In the genomic region with DNA sequence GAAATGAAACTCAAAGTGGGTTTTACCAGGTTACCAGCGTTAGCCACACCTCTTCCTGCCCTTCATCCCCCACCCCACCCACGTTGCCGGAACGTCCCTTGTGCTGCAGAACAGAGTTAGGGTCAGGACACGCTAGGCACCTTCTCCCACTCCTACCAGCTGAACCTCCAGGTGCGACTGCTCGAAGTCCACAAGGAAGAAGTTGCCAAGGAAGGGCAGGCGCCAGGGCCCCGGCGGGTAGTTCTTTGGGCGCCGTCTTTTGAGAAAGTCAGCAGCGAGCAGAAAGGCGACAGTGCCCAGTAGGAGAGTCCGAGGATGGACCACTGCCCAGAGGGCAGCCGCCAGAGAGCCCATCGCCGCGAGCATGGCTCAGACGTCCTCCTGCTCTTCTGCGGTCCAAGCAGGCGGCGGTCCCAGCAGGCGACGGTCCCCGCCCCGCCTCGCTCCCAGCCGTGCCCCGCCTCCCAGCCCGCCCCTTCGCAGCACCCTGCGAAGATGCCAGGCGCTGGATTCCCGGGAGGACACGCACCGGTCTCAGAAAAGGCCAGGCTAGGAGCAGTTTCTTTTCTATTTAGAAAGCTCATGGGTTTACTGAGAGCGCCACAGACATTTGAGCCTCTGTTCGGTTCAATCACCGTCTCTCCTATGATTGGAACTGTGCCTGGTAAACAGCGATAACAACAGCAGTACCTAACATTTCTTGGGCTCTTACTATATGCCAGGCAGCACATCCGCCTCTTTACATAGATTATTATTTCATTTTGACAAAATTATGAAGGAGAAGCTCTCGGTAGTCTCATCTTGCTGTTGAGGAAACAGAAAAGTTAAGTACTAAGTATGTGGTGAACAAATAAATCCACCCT, we compare ENCODE assay signal across 8 cellular contexts. TPM values are rescaled to one million over a fixed set of nuclear protein-coding genes. Genes with fewer than 3 reads are reported as not detected.
DNase-seq lines count a peak whose midpoint lies in the region; ATAC-seq and TF ChIP-seq lines count a peak whose summit lies in the region.

A gene with protein sequence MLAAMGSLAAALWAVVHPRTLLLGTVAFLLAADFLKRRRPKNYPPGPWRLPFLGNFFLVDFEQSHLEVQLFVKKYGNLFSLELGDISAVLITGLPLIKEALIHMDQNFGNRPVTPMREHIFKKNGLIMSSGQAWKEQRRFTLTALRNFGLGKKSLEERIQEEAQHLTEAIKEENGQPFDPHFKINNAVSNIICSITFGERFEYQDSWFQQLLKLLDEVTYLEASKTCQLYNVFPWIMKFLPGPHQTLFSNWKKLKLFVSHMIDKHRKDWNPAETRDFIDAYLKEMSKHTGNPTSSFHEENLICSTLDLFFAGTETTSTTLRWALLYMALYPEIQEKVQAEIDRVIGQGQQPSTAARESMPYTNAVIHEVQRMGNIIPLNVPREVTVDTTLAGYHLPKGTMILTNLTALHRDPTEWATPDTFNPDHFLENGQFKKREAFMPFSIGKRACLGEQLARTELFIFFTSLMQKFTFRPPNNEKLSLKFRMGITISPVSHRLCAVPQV (minus strand): TSS at position 393 of the 863 bp plus-strand sequence. CDS start 27 bp downstream, at position 366.

- H3K36me3 Mint-ChIP-seq in CD8-positive, alpha-beta memory T cell = peaks cover 0 to 9% (median 0%) of the 10 kb centered on the region in 3 donors
- no peaks in the 10 kb centered on the region for H3K36me3 Mint-ChIP-seq in dendritic cell treated with granulocyte-macrophage colony-stimulating factor and Interleukin-4, amounts not matched to agents 40 ng/mL and 50 ng/mL, for 4 days (ENCODE audit: low read depth)

- H3K27ac ChIP-seq in CD8-positive, alpha-beta memory T cell (ENCODE audit: low read depth, low read length) = no peak within 1 kb of the TSS

- WGBS in lower leg skin, 2 donors = 1 to 3% methylated on average over 28 to 35 of the region's 43 CpGs

- intact Hi-C loops in dendritic cell treated with granulocyte-macrophage colony-stimulating factor and Interleukin-4, amounts not matched to agents 40 ng/mL and 50 ng/mL, for 4 days (cut with micrococcal nuclease) = no loop called here
- intact Hi-C loops in lower leg skin (cut with DNase I; ENCODE audit: low total_unique reads) = no loop called here

- ATAC-seq in GM21529 (IDR thresholded peaks at IDR 0.05; ENCODE audit: unreplicated experiment) = peak; percentile 78

- peaks cover 18 to 64% of the 10 kb centered on the region in 2 donors for H3K27me3 Mint-ChIP-seq in CD8-positive, alpha-beta memory T cell
- H3K27me3 Mint-ChIP-seq in dendritic cell treated with granulocyte-macrophage colony-stimulating factor and Interleukin-4, amounts not matched to agents 40 ng/mL and 50 ng/mL, for 4 days = peaks cover 32% of the 10 kb centered on the region

- peak within 1 kb of the TSS; percentile 75 to 91 (median 87) for H3K4me3 Mint-ChIP-seq in CD8-positive, alpha-beta memory T cell
- peak within 1 kb of the TSS; percentile 66 for H3K4me3 Mint-ChIP-seq in dendritic cell treated with granulocyte-macrophage colony-stimulating factor and Interleukin-4, amounts not matched to agents 40 ng/mL and 50 ng/mL, for 4 days

- POLR2A ChIA-PET in CD8-positive, alpha-beta memory T cell (lab: Charles Lee) = no interaction called here

- DNase-seq in CD8-positive, alpha-beta memory T cell = peak in 1 of 5 donors; percentile 25
- peak; percentile 22 for DNase-seq in NCI-H1092 treated with DMSO at 0.1 percent for 48 hours (lab: John Stamatoyannopoulos, UW)
- DNase-seq in activated CD4-positive, alpha-beta T cell treated with anti-CD3 and anti-CD28 coated beads for 1 hour = peak; percentile 18
- DNase-seq in lower leg skin (ENCODE audit: low spot score in 2 of 2) = peak in 1 of 2 donors; percentile 89
- peak; percentile 30 to 43 for DNase-seq in stimulated activated CD4-positive, alpha-beta T cell treated with anti-CD3 and anti-CD28 coated beads, Interleukin-4, amount 100 ng/mL, for 48 hours (ENCODE audit: low read depth in 2 of 2)
- DNase-seq in KG1 (lab: John Stamatoyannopoulos, UW) = no peak

- peaks cover 12 to 15% (median 14%) of the 10 kb centered on the region in 3 donors for H3K4me1 Mint-ChIP-seq in CD8-positive, alpha-beta memory T cell
- H3K4me1 Mint-ChIP-seq in dendritic cell treated with granulocyte-macrophage colony-stimulating factor and Interleukin-4, amounts not matched to agents 40 ng/mL and 50 ng/mL, for 4 days (ENCODE audit: low read depth) = peaks cover 12% of the 10 kb centered on the region

- H3K9me3 Mint-ChIP-seq in CD8-positive, alpha-beta memory T cell = peaks cover 0 to 20% (median 17%) of the 10 kb centered on the region in 5 donors
- peaks cover 11% of the 10 kb centered on the region for H3K9me3 Mint-ChIP-seq in dendritic cell treated with granulocyte-macrophage colony-stimulating factor and Interleukin-4, amounts not matched to agents 40 ng/mL and 50 ng/mL, for 4 days

- no peaks in the 10 kb centered on the region for H3K36me3 ChIP-seq in CD8-positive, alpha-beta memory T cell (ENCODE audit: insufficient read depth, low read length)

- TF ChIP-seq CTCF in lower leg skin (IDR thresholded peaks at IDR 0.05) = no peak

- peak within 1 kb of the TSS; percentile 81 for H3K4me3 ChIP-seq in CD8-positive, alpha-beta memory T cell (ENCODE audit: low read length)
- H3K4me3 ChIP-seq in lower leg skin (ENCODE audit: low read depth, poor library complexity, severe bottlenecking) = peak within 1 kb of the TSS; percentile 38

- CTCF ChIA-PET in CD8-positive, alpha-beta memory T cell (lab: Charles Lee) = interaction anchor here (1.0 kb wide), 1 partner anchor 21 kb away, joined by 3 read pairs; no protein-coding TSS in a partner anchor

- no peaks in the 10 kb centered on the region for H3K4me1 ChIP-seq in CD8-positive, alpha-beta memory T cell (ENCODE audit: insufficient read depth, low read length)

- H3K27me3 ChIP-seq in CD8-positive, alpha-beta memory T cell (ENCODE audit: insufficient read depth, low read length, poor library complexity, severe bottlenecking) = no peaks in the 10 kb centered on the region

- no peaks in the 10 kb centered on the region for H3K9me3 ChIP-seq in CD8-positive, alpha-beta memory T cell (ENCODE audit: low read length)

- no peak for TF ChIP-seq POLR2A in lower leg skin (IDR thresholded peaks at IDR 0.05)

- H3K27ac Mint-ChIP-seq in CD8-positive, alpha-beta memory T cell = peak within 1 kb of the TSS in 5 of 8 donors; percentile 6 to 90 (median 22)
- H3K27ac Mint-ChIP-seq in dendritic cell treated with granulocyte-macrophage colony-stimulating factor and Interleukin-4, amounts not matched to agents 40 ng/mL and 50 ng/mL, for 4 days = no peak within 1 kb of the TSS

RNA-seq across cellular contexts. Expression of the gene that starts here (rescaled TPM):
- total RNA-seq in CD8-positive, alpha-beta memory T cell = under 1 TPM; 0.42 to 0.70 TPM
- polyA plus RNA-seq in CD8-positive, alpha-beta memory T cell = 1.6 TPM
- 10 to 100 TPM in 2 of 4 donors, 1 to 10 TPM in 2; 4.0 to 21.8 (median 7.9) TPM for total RNA-seq in lower leg skin
